Comparison of ENCODE assay signal across 11 cellular contexts in genomic region chr6:32641785-32642365, GRCh38. TPM values are rescaled to one million over a fixed set of nuclear protein-coding genes. Genes with fewer than 3 reads are reported as not detected.
DNase-seq lines count a peak whose midpoint lies in the region; ATAC-seq, FAIRE-seq and TF ChIP-seq lines count a peak whose summit lies in the region.
"Not testable (repeated sequence)": the region's sequence is repeated elsewhere in the genome, so short reads cannot be mapped to it uniquely, and the experiment has no call there.
"Had no signal": no experiment of that assay in that cellular context is flagged by ENCODE, and none has a peak within 500 bp of the region (broad histone marks: within the 10 kb centered on the region; RNA-seq: fewer than 3 reads in every experiment).

No MANE protein-coding gene starts in this region.

- in situ Hi-C loops in GM12878 (cut with MboI) = not testable (repeated sequence)

- CTCF ChIA-PET in CD8-positive, alpha-beta memory T cell (lab: Charles Lee) = not testable (repeated sequence)
- CTCF ChIA-PET in activated CD8-positive, alpha-beta memory T cell treated with anti-CD3 and anti-CD28 coated beads, Interleukin-2, amount 10 ng/mL, durations not matched to agents 7 days and 5 days (lab: Charles Lee) = interaction anchor here (1.3 kb wide), 1 partner anchor 18 kb away, joined by 4 read pairs; no protein-coding TSS in a partner anchor
- CTCF ChIA-PET in GM12878 (lab: Yijun Ruan, JAX) = interaction anchor here (1.7 kb wide), 1 partner anchor 48 kb away, joined by 6 read pairs; no protein-coding TSS in a partner anchor

- not testable (repeated sequence) for TF ChIP-seq POLR2A in GM12878 (IDR thresholded peaks at IDR 0.05; ENCODE audit: low read depth, low read length)

- not testable (repeated sequence) for H3K27me3 Mint-ChIP-seq in CD8-positive, alpha-beta memory T cell; activated CD8-positive, alpha-beta memory T cell treated with anti-CD3 and anti-CD28 coated beads, Interleukin-2, amount 10 ng/mL, durations not matched to agents 7 days and 5 days
- peaks cover 21% of the 10 kb centered on the region for H3K27me3 Mint-ChIP-seq in T-helper 1 cell treated with Interleukin-12 subunit alpha and Interleukin-12 subunit beta and Interleukin-4 antibody, amounts not matched to agents 30 μg/mL and 1 μg/mL, for 36 hours (ENCODE audit: low read depth)

- RAD21 ChIA-PET in GM12878 (lab: Charles Lee; ENCODE audit: unreplicated experiment) = interaction anchor here (0.6 to 3.0 kb wide), 3 partner anchors 18 to 254 kb away, joined by 3 to 13 read pairs (median 4); no protein-coding TSS in a partner anchor

- not testable (repeated sequence) for H3K36me3 Mint-ChIP-seq in CD8-positive, alpha-beta memory T cell
- H3K36me3 Mint-ChIP-seq in T-helper 1 cell treated with Interleukin-12 subunit alpha and Interleukin-12 subunit beta and Interleukin-4 antibody, amounts not matched to agents 30 μg/mL and 1 μg/mL, for 36 hours (ENCODE audit: low read depth) = peaks cover 28% of the 10 kb centered on the region
- peaks cover 46% of the 10 kb centered on the region for H3K36me3 Mint-ChIP-seq in activated CD8-positive, alpha-beta memory T cell treated with anti-CD3 and anti-CD28 coated beads, Interleukin-2, amount 10 ng/mL, durations not matched to agents 7 days and 5 days
- H3K36me3 Mint-ChIP-seq in stimulated activated effector memory CD8-positive, alpha-beta T cell treated with anti-CD3 and anti-CD28 coated beads, Interleukin-12 subunit alpha, Interleukin-12 subunit beta, amount 100 ng/mL, for 72 hours = peaks cover 46% of the 10 kb centered on the region

- H3K9me1 ChIP-seq in keratinocyte (ENCODE audit: control insufficient read depth, extremely low read depth, insufficient read depth, low read length) = not testable (repeated sequence)

- dilution Hi-C loops in keratinocyte (cut with MboI; ENCODE audit: extremely low pct_ligation_motif_present, low sequenced_read_pairs) = not testable (repeated sequence)

- peak; percentile 25 for ATAC-seq in activated CD8-positive, alpha-beta memory T cell treated with anti-CD3 and anti-CD28 coated beads, Interleukin-2, amount 10 ng/mL, durations not matched to agents 7 days and 5 days
- ATAC-seq in GM12878 = peak; percentile 6
- not testable (repeated sequence) for ATAC-seq in stimulated activated effector memory CD8-positive, alpha-beta T cell treated with anti-CD3 and anti-CD28 coated beads, Interleukin-12 subunit alpha, Interleukin-12 subunit beta, amount 100 ng/mL, for 72 hours

- H3K4me1 ChIP-seq in CD8-positive, alpha-beta memory T cell (ENCODE audit: insufficient read depth, low read length); GM12878 (ENCODE audit: control insufficient read depth, insufficient read depth, low read length); keratinocyte (ENCODE audit: control insufficient read depth, extremely low read depth, insufficient read depth, low read length): not testable (repeated sequence)

- TF ChIP-seq CTCF in GM12878 (IDR thresholded peaks at IDR 0.05 in 2 of 3, conservative IDR thresholded peaks at IDR 0.05 in 1 of 3; ENCODE audit: control insufficient read depth in 2 of 3, extremely low read depth in 1 of 3, insufficient read depth in 1 of 3, low read depth in 3 of 3, low read length in 3 of 3); keratinocyte (optimal IDR thresholded peaks at IDR 0.05 in 1 of 3, IDR thresholded peaks at IDR 0.05 in 1 of 3, conservative IDR thresholded peaks at IDR 0.05 in 1 of 3; ENCODE audit: extremely low read depth in 1 of 3, insufficient read depth in 2 of 3, low read length in 3 of 3): not testable (repeated sequence)

- H4K20me1 ChIP-seq in GM12878 (ENCODE audit: control insufficient read depth, insufficient read depth); keratinocyte (ENCODE audit: control insufficient read depth, extremely low read depth, insufficient read depth, low read length): not testable (repeated sequence)

- 28% methylated on average over 2 of the region's 2 CpGs for WGBS in GM12878 (ENCODE audit: insufficient coverage, insufficient replicate concordance, low lambda C conversion rate, missing lambda C conversion rate)

- FAIRE-seq in HTR-8/SVneo (lab: Jason Lieb, UNC) = peak; percentile 38
- FAIRE-seq in GM12878 (lab: Jason Lieb, UNC) = not testable (repeated sequence)
- FAIRE-seq in keratinocyte (lab: Jason Lieb, UNC) = peak; percentile 39

- not testable (repeated sequence) for TF ChIP-seq RAD21 in GM12878 (IDR thresholded peaks at IDR 0.05; ENCODE audit: insufficient read depth, low read depth, low read length)

- H2AFZ ChIP-seq in GM12878 (ENCODE audit: control insufficient read depth, low read depth, low read length); keratinocyte (ENCODE audit: control insufficient read depth, low read length): not testable (repeated sequence)

- not testable (repeated sequence) for H3K9me3 ChIP-seq in CD8-positive, alpha-beta memory T cell (ENCODE audit: low read length); GM12878 (replicated peaks; ENCODE audit: control insufficient read depth, insufficient read depth, low read length); keratinocyte (ENCODE audit: control insufficient read depth, low read depth, low read length)

- H3K27ac ChIP-seq in CD8-positive, alpha-beta memory T cell (ENCODE audit: low read depth, low read length); GM12878 (ENCODE audit: control insufficient read depth, insufficient read depth); keratinocyte (ENCODE audit: control insufficient read depth, insufficient read depth, low read length): not testable (repeated sequence)

- BruUV-seq in GM12878 (replicated peaks; lab: Mats Ljungman, UMichigan) = not testable (repeated sequence)

- peak overlapping the region in 4 of 7 donors; percentile 10 to 26 (median 15) for H3K4me3 Mint-ChIP-seq in CD8-positive, alpha-beta memory T cell
- H3K4me3 Mint-ChIP-seq in T-helper 1 cell treated with Interleukin-12 subunit alpha and Interleukin-12 subunit beta and Interleukin-4 antibody, amounts not matched to agents 30 μg/mL and 1 μg/mL, for 36 hours; activated CD8-positive, alpha-beta memory T cell treated with anti-CD3 and anti-CD28 coated beads, Interleukin-2, amount 10 ng/mL, durations not matched to agents 7 days and 5 days; stimulated activated effector memory CD8-positive, alpha-beta T cell treated with anti-CD3 and anti-CD28 coated beads, Interleukin-12 subunit alpha, Interleukin-12 subunit beta, amount 100 ng/mL, for 72 hours: not testable (repeated sequence)

- POLR2A ChIA-PET in CD8-positive, alpha-beta memory T cell (lab: Charles Lee) = not testable (repeated sequence)
- POLR2A ChIA-PET in GM12878 (lab: Charles Lee) = interaction anchor here (1.7 to 10.8 kb wide), 3 partner anchors 14 to 54 kb away, joined by 4 to 168 read pairs (median 77); partner anchors contain the start of genes HLA-DQB1 and HLA-DRB1

- SMC1A ChIA-PET in GM12878 (lab: Charles Lee; ENCODE audit: uncharacterized antibody, unreplicated experiment) = interaction anchor here (0.8 to 11.4 kb wide), 5 partner anchors 18 to 55 kb away, joined by 3 to 124 read pairs (median 3); no protein-coding TSS in a partner anchor

- not testable (repeated sequence) for H3K4me3 ChIP-seq in CD8-positive, alpha-beta memory T cell (ENCODE audit: low read length); GM12878; keratinocyte (ENCODE audit: control insufficient read depth in 2 of 3, extremely low read depth in 1 of 3, insufficient read depth in 2 of 3, low read depth in 1 of 3, low read length in 3 of 3)

- not testable (repeated sequence) for DNase-seq in CD8-positive, alpha-beta memory T cell; HTR-8/SVneo (ENCODE audit: insufficient read length, low spot score); activated CD8-positive, alpha-beta memory T cell treated with anti-CD3 and anti-CD28 coated beads, Interleukin-2, amount 10 ng/mL, durations not matched to agents 7 days and 5 days; GM12878 (ENCODE audit: low read depth, low spot score); keratinocyte (ENCODE audit: low read depth, low spot score); stimulated activated effector memory CD8-positive, alpha-beta T cell treated with anti-CD3 and anti-CD28 coated beads, Interleukin-12 subunit alpha, Interleukin-12 subunit beta, amount 100 ng/mL, for 72 hours (ENCODE audit: low spot score in 2 of 2)

- H3K27me3 ChIP-seq in CD8-positive, alpha-beta memory T cell (ENCODE audit: insufficient read depth, low read length, poor library complexity, severe bottlenecking); GM12878 (replicated peaks in 1 of 2; ENCODE audit: control insufficient read depth in 2 of 2, insufficient read depth in 2 of 2, low read length in 1 of 2); keratinocyte (ENCODE audit: control insufficient read depth, extremely low read depth, insufficient read depth, low read length): not testable (repeated sequence)

- intact Hi-C loops in GM12878 (cut with micrococcal nuclease; ENCODE audit: unreplicated experiment) = not testable (repeated sequence)

- H3K36me3 ChIP-seq in CD8-positive, alpha-beta memory T cell (ENCODE audit: insufficient read depth, low read length); GM12878 (ENCODE audit: control insufficient read depth in 2 of 2, insufficient read depth in 2 of 2, low read length in 1 of 2); keratinocyte (ENCODE audit: control insufficient read depth in 2 of 2, extremely low read depth in 1 of 2, insufficient read depth in 2 of 2, low read length in 2 of 2): not testable (repeated sequence)

- peak overlapping the region in 6 of 8 donors; percentile 9 to 85 (median 36) for H3K27ac Mint-ChIP-seq in CD8-positive, alpha-beta memory T cell
- peak overlapping the region; percentile 22 for H3K27ac Mint-ChIP-seq in T-helper 1 cell treated with Interleukin-12 subunit alpha and Interleukin-12 subunit beta and Interleukin-4 antibody, amounts not matched to agents 30 μg/mL and 1 μg/mL, for 36 hours
- H3K27ac Mint-ChIP-seq in activated CD8-positive, alpha-beta memory T cell treated with anti-CD3 and anti-CD28 coated beads, Interleukin-2, amount 10 ng/mL, durations not matched to agents 7 days and 5 days = peak overlapping the region; percentile 72
- H3K27ac Mint-ChIP-seq in stimulated activated effector memory CD8-positive, alpha-beta T cell treated with anti-CD3 and anti-CD28 coated beads, Interleukin-12 subunit alpha, Interleukin-12 subunit beta, amount 100 ng/mL, for 72 hours = peak overlapping the region; percentile 52

- not testable (repeated sequence) for H3K9ac ChIP-seq in GM12878 (ENCODE audit: control insufficient read depth, insufficient read depth, low read length); keratinocyte (ENCODE audit: control insufficient read depth, extremely low read depth, insufficient read depth, low read length)

- peak overlapping the region; percentile 44 for H3K4me2 ChIP-seq in GM12878 (ENCODE audit: control insufficient read depth, insufficient read depth)
- H3K4me2 ChIP-seq in keratinocyte (ENCODE audit: control insufficient read depth, extremely low read depth, insufficient read depth, low read depth, low read length) = not testable (repeated sequence)

- not testable (repeated sequence) for TF ChIP-seq EP300 in GM12878 (IDR thresholded peaks at IDR 0.05; ENCODE audit: borderline replicate concordance in 1 of 2, control insufficient read depth in 1 of 2, low read depth in 2 of 2, low read length in 2 of 2)

- peaks cover 52% of the 10 kb centered on the region for H3K79me2 ChIP-seq in GM12878 (ENCODE audit: control insufficient read depth, insufficient read depth, low read length)
- H3K79me2 ChIP-seq in keratinocyte (ENCODE audit: control insufficient read depth, insufficient read depth, low read length) = not testable (repeated sequence)

- H3K9me3 Mint-ChIP-seq in CD8-positive, alpha-beta memory T cell; T-helper 1 cell treated with Interleukin-12 subunit alpha and Interleukin-12 subunit beta and Interleukin-4 antibody, amounts not matched to agents 30 μg/mL and 1 μg/mL, for 36 hours; activated CD8-positive, alpha-beta memory T cell treated with anti-CD3 and anti-CD28 coated beads, Interleukin-2, amount 10 ng/mL, durations not matched to agents 7 days and 5 days (ENCODE audit: low read depth); stimulated activated effector memory CD8-positive, alpha-beta T cell treated with anti-CD3 and anti-CD28 coated beads, Interleukin-12 subunit alpha, Interleukin-12 subunit beta, amount 100 ng/mL, for 72 hours: not testable (repeated sequence)

- H3K4me1 Mint-ChIP-seq in CD8-positive, alpha-beta memory T cell = peaks cover 13 to 58% (median 47%) of the 10 kb centered on the region in 3 donors
- peaks cover 27% of the 10 kb centered on the region for H3K4me1 Mint-ChIP-seq in T-helper 1 cell treated with Interleukin-12 subunit alpha and Interleukin-12 subunit beta and Interleukin-4 antibody, amounts not matched to agents 30 μg/mL and 1 μg/mL, for 36 hours (ENCODE audit: low read depth)
- H3K4me1 Mint-ChIP-seq in activated CD8-positive, alpha-beta memory T cell treated with anti-CD3 and anti-CD28 coated beads, Interleukin-2, amount 10 ng/mL, durations not matched to agents 7 days and 5 days = peaks cover 50% of the 10 kb centered on the region
- peaks cover 40% of the 10 kb centered on the region for H3K4me1 Mint-ChIP-seq in stimulated activated effector memory CD8-positive, alpha-beta T cell treated with anti-CD3 and anti-CD28 coated beads, Interleukin-12 subunit alpha, Interleukin-12 subunit beta, amount 100 ng/mL, for 72 hours

RNA-seq across cellular contexts. Expression of gene HLA-DQA1, which starts 4.7 kb away (rescaled TPM):
- 10 to 100 TPM; 20.3 to 22.2 TPM for total RNA-seq in CD8-positive, alpha-beta memory T cell
- 3.2 TPM for polyA plus RNA-seq in CD8-positive, alpha-beta memory T cell
- total RNA-seq in activated CD8-positive, alpha-beta memory T cell treated with anti-CD3 and anti-CD28 coated beads, Interleukin-2, amount 10 ng/mL, durations not matched to agents 7 days and 5 days = 100 to 1,000 TPM in 1 of 2 experiments, 10 to 100 TPM in 1; 74.4 to 143 TPM
- 554 and 568 TPM in 2 replicates for total RNA-seq in GM12878 (2013; cell fraction: nucleolus; rRNA removed)
- total RNA-seq in GM12878 (2014; rRNA removed) (395 and 433 TPM in 2 replicates), GM12878 (2014; rRNA removed; fragmentation: Illumina TruSeq; extraction: Trizol) (498 and 529 TPM in 2 replicates), GM12878 (2021) (664 and 712 TPM in 2 replicates)
- polyA plus RNA-seq in GM12878 (2011; ENCODE audit: low read depth) = 695 TPM
- polyA plus RNA-seq in GM12878 (2011; rRNA removed) (1,353 and 1,769 TPM in 2 replicates), GM12878 (2014; fragmentation: Illumina TruSeq; extraction: Trizol) (792 and 799 TPM in 2 replicates), GM12878 (2014; fragmentation: Nextera tagmentation; extraction: Ambion mirVana) (100 to 1,000 TPM; 327 to 423 TPM), GM12878 (2014; rRNA removed) (515 and 552 TPM in 2 replicates), GM12878 (2016; fragmentation: Nextera tagmentation; extraction: Ambion mirVana) (100 to 1,000 TPM; 289 to 291 TPM), keratinocyte (0.70 TPM in 1 of 3 replicates, not detected in the others)
- polyA plus RNA-seq in GM12878 (2011; cell fraction: cytosol; rRNA removed) = 1,120 and 1,165 TPM in 2 replicates
- polyA plus RNA-seq in GM12878 (2011; cell fraction: nucleus; rRNA removed) = 377 and 747 TPM in 2 replicates
- 836 and 943 TPM in 2 replicates for polyA plus RNA-seq in GM12878 (2012)
- 1,376 and 1,606 TPM in 2 replicates for polyA minus RNA-seq in GM12878 (2011; rRNA and poly(A)+ RNA removed)
- polyA minus RNA-seq in GM12878 (2011; cell fraction: cytosol; rRNA and poly(A)+ RNA removed) = 271 and 297 TPM in 2 replicates
- polyA minus RNA-seq in GM12878 (2011; cell fraction: nucleus; rRNA and poly(A)+ RNA removed) = 136 and 138 TPM in 2 replicates
- polyA plus RNA-seq in keratinocyte (2011; ENCODE audit: low read depth) = not detected
- polyA plus RNA-seq in keratinocyte (2011; cell fraction: cytosol; rRNA removed) = not detected in 2 replicates
- polyA plus RNA-seq in keratinocyte (2011; cell fraction: nucleus; rRNA removed) = not detected in 2 replicates
- 0.34 and 0.54 TPM in 2 replicates for polyA plus RNA-seq in keratinocyte (2012; ENCODE audit: low replicate concordance)
- polyA minus RNA-seq in keratinocyte = not detected in 3 replicates
- not detected for polyA minus RNA-seq in keratinocyte (2011; cell fraction: cytosol; rRNA and poly(A)+ RNA removed)
- not detected in 2 replicates for polyA minus RNA-seq in keratinocyte (2011; cell fraction: nucleus; rRNA and poly(A)+ RNA removed)
- total RNA-seq: GM23248, H7, M059J had no signal
- polyA plus RNA-seq: AG04450, GM23248 had no signal

RNA-seq across cellular contexts. Expression of gene HLA-DQB1, which starts 24.6 kb away (rescaled TPM):
- total RNA-seq in CD8-positive, alpha-beta memory T cell = 10 to 100 TPM; 16.0 to 22.7 TPM
- 4.3 TPM for polyA plus RNA-seq in CD8-positive, alpha-beta memory T cell
- total RNA-seq in activated CD8-positive, alpha-beta memory T cell treated with anti-CD3 and anti-CD28 coated beads, Interleukin-2, amount 10 ng/mL, durations not matched to agents 7 days and 5 days = 10 to 100 TPM; 72.9 to 89.8 TPM
- 33.4 and 35.5 TPM in 2 replicates for total RNA-seq in GM12878 (2013; cell fraction: nucleolus; rRNA removed)
- 127 and 148 TPM in 2 replicates for total RNA-seq in GM12878 (2014; rRNA removed)
- total RNA-seq in GM12878 (2014; rRNA removed; fragmentation: Illumina TruSeq; extraction: Trizol) = 70.6 and 77.7 TPM in 2 replicates
- 119 and 121 TPM in 2 replicates for total RNA-seq in GM12878 (2021)
- polyA plus RNA-seq in GM12878 (2011; ENCODE audit: low read depth) = 59.9 TPM
- polyA plus RNA-seq in GM12878 (2011; rRNA removed) = 253 and 403 TPM in 2 replicates
- polyA plus RNA-seq in GM12878 (2011; cell fraction: cytosol; rRNA removed) = 441 and 443 TPM in 2 replicates
- 161 and 278 TPM in 2 replicates for polyA plus RNA-seq in GM12878 (2011; cell fraction: nucleus; rRNA removed)
- 229 and 247 TPM in 2 replicates for polyA plus RNA-seq in GM12878 (2012)
- 46.4 and 73.9 TPM in 2 replicates for polyA plus RNA-seq in GM12878 (2014; fragmentation: Illumina TruSeq; extraction: Trizol)
- polyA plus RNA-seq in GM12878 (2014; fragmentation: Nextera tagmentation; extraction: Ambion mirVana) = 10 to 100 TPM; 38.1 to 66.1 TPM
- 106 and 112 TPM in 2 replicates for polyA plus RNA-seq in GM12878 (2014; rRNA removed)
- 10 to 100 TPM; 85.5 to 97.3 TPM for polyA plus RNA-seq in GM12878 (2016; fragmentation: Nextera tagmentation; extraction: Ambion mirVana)
- polyA minus RNA-seq in GM12878 (2011; rRNA and poly(A)+ RNA removed) = 133 and 245 TPM in 2 replicates
- polyA minus RNA-seq in GM12878 (2011; cell fraction: cytosol; rRNA and poly(A)+ RNA removed) = 80.3 and 81.3 TPM in 2 replicates
- 64.9 and 68.1 TPM in 2 replicates for polyA minus RNA-seq in GM12878 (2011; cell fraction: nucleus; rRNA and poly(A)+ RNA removed)
- polyA plus RNA-seq in keratinocyte = 37.5 to 78.0 TPM (median 40.5 TPM) in 3 replicates
- polyA plus RNA-seq in keratinocyte (2011; ENCODE audit: low read depth) = 6.5 TPM
- 31.3 and 40.2 TPM in 2 replicates for polyA plus RNA-seq in keratinocyte (2011; cell fraction: cytosol; rRNA removed)
- polyA plus RNA-seq in keratinocyte (2011; cell fraction: nucleus; rRNA removed) = 82.8 and 91.9 TPM in 2 replicates
- 20.7 and 30.3 TPM in 2 replicates for polyA plus RNA-seq in keratinocyte (2012; ENCODE audit: low replicate concordance)
- 19.1 to 36.4 TPM (median 35.2 TPM) in 3 replicates for polyA minus RNA-seq in keratinocyte
- 29.4 TPM for polyA minus RNA-seq in keratinocyte (2011; cell fraction: cytosol; rRNA and poly(A)+ RNA removed)
- polyA minus RNA-seq in keratinocyte (2011; cell fraction: nucleus; rRNA and poly(A)+ RNA removed) = 52.9 and 56.1 TPM in 2 replicates
- total RNA-seq: GM23248, M059J had no signal
- polyA plus RNA-seq: AG04450, GM23248 had no signal

RNA-seq across cellular contexts. Expression of gene HLA-DRB1, which starts 52.2 kb away (rescaled TPM):
- 10 to 100 TPM; 24.7 to 26.1 TPM for total RNA-seq in CD8-positive, alpha-beta memory T cell
- 56.0 TPM for polyA plus RNA-seq in CD8-positive, alpha-beta memory T cell
- total RNA-seq in activated CD8-positive, alpha-beta memory T cell treated with anti-CD3 and anti-CD28 coated beads, Interleukin-2, amount 10 ng/mL, durations not matched to agents 7 days and 5 days = 100 to 1,000 TPM; 189 to 228 TPM
- 285 and 299 TPM in 2 replicates for total RNA-seq in GM12878 (2013; cell fraction: nucleolus; rRNA removed)
- total RNA-seq in GM12878 (2014; rRNA removed) (585 and 596 TPM in 2 replicates), GM12878 (2014; rRNA removed; fragmentation: Illumina TruSeq; extraction: Trizol) (543 and 546 TPM in 2 replicates), GM12878 (2021) (718 and 768 TPM in 2 replicates)
- 440 TPM for polyA plus RNA-seq in GM12878 (2011; ENCODE audit: low read depth)
- polyA plus RNA-seq in GM12878 (2011; rRNA removed) (684 and 1,082 TPM in 2 replicates), GM12878 (2014; fragmentation: Illumina TruSeq; extraction: Trizol) (462 and 549 TPM in 2 replicates), GM12878 (2014; fragmentation: Nextera tagmentation; extraction: Ambion mirVana) (100 to 1,000 TPM; 312 to 364 TPM), GM12878 (2014; rRNA removed) (623 and 640 TPM in 2 replicates), GM12878 (2016; fragmentation: Nextera tagmentation; extraction: Ambion mirVana) (100 to 1,000 TPM; 839 to 871 TPM), keratinocyte (0.12 to 0.54 TPM (median 0.31 TPM) in 3 replicates)
- polyA plus RNA-seq in GM12878 (2011; cell fraction: cytosol; rRNA removed) = 1,851 and 2,227 TPM in 2 replicates
- polyA plus RNA-seq in GM12878 (2011; cell fraction: nucleus; rRNA removed) = 730 and 992 TPM in 2 replicates
- polyA plus RNA-seq in GM12878 (2012) = 697 and 802 TPM in 2 replicates
- polyA minus RNA-seq in GM12878 (2011; rRNA and poly(A)+ RNA removed) = 527 and 1,029 TPM in 2 replicates
- 229 and 257 TPM in 2 replicates for polyA minus RNA-seq in GM12878 (2011; cell fraction: cytosol; rRNA and poly(A)+ RNA removed)
- 78.9 and 81.7 TPM in 2 replicates for polyA minus RNA-seq in GM12878 (2011; cell fraction: nucleus; rRNA and poly(A)+ RNA removed)
- 1.3 TPM for polyA plus RNA-seq in keratinocyte (2011; ENCODE audit: low read depth)
- 0.05 and 0.11 TPM in 2 replicates for polyA plus RNA-seq in keratinocyte (2011; cell fraction: cytosol; rRNA removed)
- polyA plus RNA-seq in keratinocyte (2011; cell fraction: nucleus; rRNA removed) = 0.35 and 0.59 TPM in 2 replicates
- 0.15 and 1.5 TPM in 2 replicates for polyA plus RNA-seq in keratinocyte (2012; ENCODE audit: low replicate concordance)
- polyA minus RNA-seq in keratinocyte = 0.36 TPM in 1 of 3 replicates, not detected in the others
- not detected for polyA minus RNA-seq in keratinocyte (2011; cell fraction: cytosol; rRNA and poly(A)+ RNA removed)
- not detected in 2 replicates for polyA minus RNA-seq in keratinocyte (2011; cell fraction: nucleus; rRNA and poly(A)+ RNA removed)
- total RNA-seq: GM23248 had no signal
- polyA plus RNA-seq: AG04450 had no signal

Comparison
In these comparisons a context has a peak if more than half of its experiments do, and no peak if none do; other contexts are left out.
1. H3K27ac Mint-ChIP-seq: peak in every context shown above with its lines; median percentile 72 in activated CD8-positive, alpha-beta memory T cell treated with anti-CD3 and anti-CD28 coated beads, Interleukin-2, amount 10 ng/mL, durations not matched to agents 7 days and 5 days; 52 in stimulated activated effector memory CD8-positive, alpha-beta T cell treated with anti-CD3 and anti-CD28 coated beads, Interleukin-12 subunit alpha, Interleukin-12 subunit beta, amount 100 ng/mL, for 72 hours; 36 in CD8-positive, alpha-beta memory T cell; 22 in T-helper 1 cell treated with Interleukin-12 subunit alpha and Interleukin-12 subunit beta and Interleukin-4 antibody, amounts not matched to agents 30 μg/mL and 1 μg/mL, for 36 hours.
2. RNA of gene HLA-DRB1, which starts 52.2 kb away (total RNA-seq): 285 to 768 TPM in GM12878 and 189 to 228 TPM in activated CD8-positive, alpha-beta memory T cell treated with anti-CD3 and anti-CD28 coated beads, Interleukin-2, amount 10 ng/mL, durations not matched to agents 7 days and 5 days; 24.7 to 26.1 TPM in CD8-positive, alpha-beta memory T cell; every median in the first group is over 4 times any median in the second.